In genomic region chr6:31815025-31815838, GRCh38 we compare ENCODE assay signal across 1 cellular context.
A peak's percentile ranks its signal among the peaks of the same experiment; 100 is the strongest.
TF ChIP-seq lines count a peak whose summit lies in the region.

Gene HSPA1A, plus strand, starts transcription at chr6:31815543. Its CDS starts 214 bp downstream, at chr6:31815757.
Gene HSPA1L, minus strand, starts transcription at chr6:31815283. Its CDS starts 3,311 bp downstream, at chr6:31811972.

TF ChIP-seq in HepG2, 621 proteins besides CTCF, POLR2A, EP300 and RAD21 (continued from another document and continues in another):
- TF ChIP-seq AKNA (CRISPR knock-in tag; IDR thresholded peaks at IDR 0.05; ENCODE audit: borderline replicate concordance) (no peak), ATAD3A (CRISPR knock-in tag; IDR thresholded peaks at IDR 0.05) (no peak), ZSCAN20 (CRISPR knock-in tag; IDR thresholded peaks at IDR 0.05; ENCODE audit: borderline replicate concordance) (no peak), TFDP1 (CRISPR knock-in tag; IDR thresholded peaks at IDR 0.05; ENCODE audit: borderline replicate concordance) (0 out of 2 replicates have a peak, but pooled peaks have one; percentile 25), NONO (IDR thresholded peaks at IDR 0.05) (no peak), NONO (CRISPR knock-in tag; conservative IDR thresholded peaks at IDR 0.05) (no peak; the same call in 1 of the 2 replicates), ZNF780A (CRISPR knock-in tag; IDR thresholded peaks at IDR 0.05) (no peak), TFAP4 (IDR thresholded peaks at IDR 0.05; ENCODE audit: borderline replicate concordance, low read depth) (no peak), ZNF556 (CRISPR knock-in tag; IDR thresholded peaks at IDR 0.05; ENCODE audit: borderline replicate concordance) (no peak), FOXO1 (CRISPR knock-in tag; IDR thresholded peaks at IDR 0.05) (peak; percentile 42; the same call in 1 of the 2 replicates), HHEX (CRISPR knock-in tag; IDR thresholded peaks at IDR 0.05) (no peak), CEBPB (IDR thresholded peaks at IDR 0.05; ENCODE audit: borderline replicate concordance, low read depth, low read length) (no peak), NFYC (CRISPR knock-in tag; IDR thresholded peaks at IDR 0.05) (peak; percentile 81; the same call in 1 of the 2 replicates), ARHGAP35 (CRISPR knock-in tag; IDR thresholded peaks at IDR 0.05; ENCODE audit: borderline replicate concordance) (no peak), DNMT3B (CRISPR knock-in tag; conservative IDR thresholded peaks at IDR 0.05) (peak; percentile 94; the same call in 1 of the 2 replicates), ZNF512 (CRISPR knock-in tag; IDR thresholded peaks at IDR 0.05) (no peak), ZNF724P (CRISPR knock-in tag; IDR thresholded peaks at IDR 0.05; ENCODE audit: borderline replicate concordance) (no peak), ZNF619 (CRISPR knock-in tag; IDR thresholded peaks at IDR 0.05) (no peak), ZNF281 (CRISPR knock-in tag; IDR thresholded peaks at IDR 0.05; ENCODE audit: borderline replicate concordance) (no peak), CCAR2 (optimal IDR thresholded peaks at IDR 0.05; ENCODE audit: low read depth, low read length) (no peak), SP140L (CRISPR knock-in tag; IDR thresholded peaks at IDR 0.05; ENCODE audit: borderline replicate concordance) (peak; percentile 69; the same call in 1 of the 2 replicates), PATZ1 (CRISPR knock-in tag; IDR thresholded peaks at IDR 0.05) (peak; percentile 2), ZNF326 (CRISPR knock-in tag; IDR thresholded peaks at IDR 0.05; ENCODE audit: borderline replicate concordance) (no peak), WIZ (CRISPR knock-in tag; IDR thresholded peaks at IDR 0.05) (no peak), TBX2 (CRISPR knock-in tag; IDR thresholded peaks at IDR 0.05; ENCODE audit: borderline replicate concordance) (no peak; the same call in 1 of the 2 replicates), SP2 (CRISPR knock-in tag; IDR thresholded peaks at IDR 0.05) (peak; percentile 81), BRCA1 (CRISPR knock-in tag; IDR thresholded peaks at IDR 0.05) (no peak), ZSCAN12 (CRISPR knock-in tag; IDR thresholded peaks at IDR 0.05) (no peak; the same call in 1 of the 2 replicates), MXI1 (IDR thresholded peaks at IDR 0.05; ENCODE audit: borderline replicate concordance, low read depth, low read length) (peak; percentile 63; the same call in 2 of the 3 replicates), ARID3A (IDR thresholded peaks at IDR 0.05; ENCODE audit: low read depth, low read length) (no peak; the same call in 1 of the 2 replicates), GATAD2A (CRISPR knock-in tag; IDR thresholded peaks at IDR 0.05) (0 out of 2 replicates have a peak, but pooled peaks have one; percentile 37), DRAP1 (CRISPR knock-in tag; IDR thresholded peaks at IDR 0.05) (peak; percentile 98), ZSCAN9 (CRISPR knock-in tag; IDR thresholded peaks at IDR 0.05; ENCODE audit: borderline replicate concordance) (no peak), ARID5B (CRISPR knock-in tag; IDR thresholded peaks at IDR 0.05) (peak; percentile 38; the same call in 1 of the 2 replicates), MIER3 (CRISPR knock-in tag; IDR thresholded peaks at IDR 0.05; ENCODE audit: borderline replicate concordance) (0 out of 2 replicates have a peak, but pooled peaks have one; percentile 58), ZNF136 (CRISPR knock-in tag; IDR thresholded peaks at IDR 0.05; ENCODE audit: low read depth) (0 out of 2 replicates have a peak, but pooled peaks have one; percentile 58), SMAD9 (CRISPR knock-in tag; IDR thresholded peaks at IDR 0.05) (0 out of 2 replicates have a peak, but pooled peaks have one; percentile 42), HNF4A (CRISPR knock-in tag; IDR thresholded peaks at IDR 0.05) (no peak), CHD4 (IDR thresholded peaks at IDR 0.05; ENCODE audit: borderline replicate concordance, low read length) (no peak), ZNF678 (CRISPR knock-in tag; IDR thresholded peaks at IDR 0.05) (no peak), KLF6 (CRISPR knock-in tag; IDR thresholded peaks at IDR 0.05) (no peak)
